Comparison of ENCODE assay signal across 9 cellular contexts in the genomic region with DNA sequence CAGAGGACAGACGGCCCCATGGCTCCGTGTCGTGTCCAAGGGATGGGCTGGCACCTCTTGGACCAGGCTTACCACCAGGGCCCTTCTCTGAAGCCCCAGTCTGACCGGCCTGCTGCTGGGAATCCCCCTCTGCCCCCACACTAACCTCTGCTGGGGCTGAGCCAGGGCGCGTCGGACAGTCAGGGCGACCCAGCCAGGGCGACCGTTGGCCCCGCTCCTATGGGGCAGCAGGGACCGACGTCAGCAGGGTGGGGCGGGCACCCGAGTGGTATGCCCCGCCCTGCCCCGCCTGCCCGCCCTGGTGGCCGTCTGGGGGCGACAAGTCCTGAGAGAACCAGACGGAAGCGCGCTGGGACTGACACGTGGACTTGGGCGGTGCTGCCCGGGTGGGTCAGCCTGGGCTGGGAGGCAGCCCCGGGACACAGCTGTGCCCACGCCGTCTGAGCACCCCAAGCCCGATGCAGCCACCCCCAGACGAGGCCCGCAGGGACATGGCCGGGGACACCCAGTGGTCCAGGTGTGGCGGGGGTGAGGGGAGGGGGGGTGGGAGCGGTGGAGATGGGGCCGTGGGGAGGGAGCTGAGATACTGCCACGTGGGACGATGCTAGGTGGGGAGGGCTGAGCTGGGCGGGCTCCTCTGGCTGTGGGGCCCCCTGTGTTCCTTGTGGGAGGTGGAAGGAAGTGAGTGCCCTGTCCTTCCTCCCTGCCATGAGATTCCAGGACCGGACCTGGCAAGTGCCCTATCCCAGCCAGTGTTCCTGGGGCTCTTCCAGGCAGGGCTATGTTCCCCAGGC. TPM values are rescaled to one million over a fixed set of nuclear protein-coding genes. Genes with fewer than 3 reads are reported as not detected.
DNase-seq lines count a peak whose midpoint lies in the region; ATAC-seq and TF ChIP-seq lines count a peak whose summit lies in the region.
"Had no signal": no experiment of that assay in that cellular context is flagged by ENCODE, and none has a peak within 500 bp of the region (broad histone marks: within the 10 kb centered on the region; RNA-seq: fewer than 3 reads in every experiment).

A gene with protein sequence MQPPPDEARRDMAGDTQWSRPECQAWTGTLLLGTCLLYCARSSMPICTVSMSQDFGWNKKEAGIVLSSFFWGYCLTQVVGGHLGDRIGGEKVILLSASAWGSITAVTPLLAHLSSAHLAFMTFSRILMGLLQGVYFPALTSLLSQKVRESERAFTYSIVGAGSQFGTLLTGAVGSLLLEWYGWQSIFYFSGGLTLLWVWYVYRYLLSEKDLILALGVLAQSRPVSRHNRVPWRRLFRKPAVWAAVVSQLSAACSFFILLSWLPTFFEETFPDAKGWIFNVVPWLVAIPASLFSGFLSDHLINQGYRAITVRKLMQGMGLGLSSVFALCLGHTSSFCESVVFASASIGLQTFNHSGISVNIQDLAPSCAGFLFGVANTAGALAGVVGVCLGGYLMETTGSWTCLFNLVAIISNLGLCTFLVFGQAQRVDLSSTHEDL (plus strand): TSS at position 337 of the 794 bp plus-strand sequence. CDS start 122 bp downstream, at position 459.

- H3K27ac ChIP-seq in BLaER1 treated with 17β-estradiol and CSF1 and Interleukin-3, amounts not matched to agents 10 nM and 100 nM: peak within 1 kb of the TSS; percentile 80 to 94 (median 87)
- peak within 1 kb of the TSS; percentile 74 to 98 (median 92) for H3K27ac ChIP-seq in gastroesophageal sphincter
- peak within 1 kb of the TSS; percentile 96 for H3K27ac ChIP-seq in ovary

- peaks cover 26 to 68% (median 37%) of the 10 kb centered on the region in 11 experiments; a peak in 21 of 22 replicates for H4K20me1 ChIP-seq in BLaER1 treated with 17β-estradiol and CSF1 and Interleukin-3, amounts not matched to agents 10 nM and 100 nM

- 54% methylated on average over 3 of the region's 40 CpGs; no CpG with 5 or more reads in 1 of the 2 donors for WGBS in gastroesophageal sphincter (ENCODE audit: low coverage in 1 of 2), 2 donors
- WGBS in ovary, 3 donors: 7 to 13% (median 9%) methylated on average over 32 to 40 of the region's 40 CpGs

- no peaks in the 10 kb centered on the region for H3K27me3 ChIP-seq in BLaER1 treated with 17β-estradiol and CSF1 and Interleukin-3, amounts not matched to agents 10 nM and 100 nM
- H3K27me3 ChIP-seq in gastroesophageal sphincter: no peaks in the 10 kb centered on the region
- no peaks in the 10 kb centered on the region for H3K27me3 ChIP-seq in ovary

- ATAC-seq in GM19397 (IDR thresholded peaks at IDR 0.05; ENCODE audit: unreplicated experiment) (peak; percentile 43), gastroesophageal sphincter (peak; percentile 47)

- peaks cover 4 to 20% (median 17%) of the 10 kb centered on the region in 11 experiments; a peak in 19 of 22 replicates for H3K9me3 ChIP-seq in BLaER1 treated with 17β-estradiol and CSF1 and Interleukin-3, amounts not matched to agents 10 nM and 100 nM (replicated peaks in 1 of 11)
- H3K9me3 ChIP-seq in gastroesophageal sphincter: no peaks in the 10 kb centered on the region
- H3K9me3 ChIP-seq in ovary: no peaks in the 10 kb centered on the region

- TF ChIP-seq EP300 in gastroesophageal sphincter (IDR thresholded peaks at IDR 0.05) (no peak), ovary (IDR thresholded peaks at IDR 0.05) (no peak)

- TF ChIP-seq POLR2A in gastroesophageal sphincter (IDR thresholded peaks at IDR 0.05): no peak
- TF ChIP-seq POLR2A in ovary (IDR thresholded peaks at IDR 0.05): no peak

- H3K9ac ChIP-seq in BLaER1 treated with 17β-estradiol and CSF1 and Interleukin-3, amounts not matched to agents 10 nM and 100 nM: peak within 1 kb of the TSS; percentile 82 to 92 (median 87)

- H3K36me3 ChIP-seq in BLaER1 treated with 17β-estradiol and CSF1 and Interleukin-3, amounts not matched to agents 10 nM and 100 nM: peaks cover 51 to 60% (median 54%) of the 10 kb centered on the region in 11 experiments
- peaks cover 0 to 35% of the 10 kb centered on the region in 2 donors for H3K36me3 ChIP-seq in gastroesophageal sphincter
- no peaks in the 10 kb centered on the region for H3K36me3 ChIP-seq in ovary

- TF ChIP-seq CTCF in gastroesophageal sphincter (IDR thresholded peaks at IDR 0.05): peak in 2 of 4 experiments; percentile 21 to 22
- TF ChIP-seq CTCF in ovary (IDR thresholded peaks at IDR 0.05): no peak

- H3K4me3 ChIP-seq in BLaER1 treated with 17β-estradiol and CSF1 and Interleukin-3, amounts not matched to agents 10 nM and 100 nM: peak within 1 kb of the TSS; percentile 58 to 84 (median 76)
- H3K4me3 ChIP-seq in gastroesophageal sphincter (peak within 1 kb of the TSS; percentile 3 to 48), ovary (peak within 1 kb of the TSS; percentile 3)

- intact Hi-C loops in ovary (cut with DNase I): no loop called here

- DNase-seq in HuH-7 (ENCODE audit: low spot score) (peak; percentile 97), ovary (peak; percentile 51 to 72 (median 60)), NCI-H1436 treated with DMSO at 0.1 percent for 48 hours (lab: John Stamatoyannopoulos, UW) (no peak), NCI-H774 (lab: John Stamatoyannopoulos, UW) (no peak)
- peak; percentile 87 for DNase-seq in activated CD8-positive, alpha-beta memory T cell treated with anti-CD3 and anti-CD28 coated beads, Interleukin-2, amount 50 U/mL, for 48 hours

- peaks cover 57 to 81% (median 70%) of the 10 kb centered on the region in 10 experiments for H3K4me1 ChIP-seq in BLaER1 treated with 17β-estradiol and CSF1 and Interleukin-3, amounts not matched to agents 10 nM and 100 nM
- H3K4me1 ChIP-seq in gastroesophageal sphincter (peaks cover 5 to 33% (median 29%) of the 10 kb centered on the region in 3 donors), ovary (ENCODE audit: insufficient read depth) (peaks cover 22% of the 10 kb centered on the region)

- peak within 1 kb of the TSS; percentile 97 to 100 (median 100) for H3K4me2 ChIP-seq in BLaER1 treated with 17β-estradiol and CSF1 and Interleukin-3, amounts not matched to agents 10 nM and 100 nM

RNA-seq across cellular contexts. Expression of the gene that starts here (rescaled TPM):
- total RNA-seq in gastroesophageal sphincter (1 to 10 TPM; 1.3 to 4.6 (median 2.8) TPM), ovary (1 to 10 TPM; 1.8 to 7.7 (median 4.8) TPM)
- polyA plus RNA-seq in ovary: 1 to 10 TPM in 1 of 2 donors, under 1 TPM in 1; 0.68 to 2.6 TPM
- total RNA-seq: HT1080 had no signal

Comparison
In these comparisons a context has a peak if more than half of its experiments do, and no peak if none do; other contexts are left out.
1. H3K4me3 ChIP-seq: peak in every context shown above with its lines; median percentile 76 in BLaER1 treated with 17β-estradiol and CSF1 and Interleukin-3, amounts not matched to agents 10 nM and 100 nM; 26 in gastroesophageal sphincter; 3 in ovary.
2. DNase-seq: peak in HuH-7 (single experiment), activated CD8-positive, alpha-beta memory T cell treated with anti-CD3 and anti-CD28 coated beads, Interleukin-2, amount 50 U/mL, for 48 hours (single experiment) and ovary (5 of 5); none in NCI-H1436 treated with DMSO at 0.1 percent for 48 hours (single experiment) and NCI-H774 (single experiment).
3. Peak in every context shown above with its lines, with median percentiles within 50 percentile points of each other: H3K27ac ChIP-seq.